In genomic region chr19:1074512-1075283, GRCh38 we compare ENCODE assay signal across 8 cellular contexts. TPM values are rescaled to one million over a fixed set of nuclear protein-coding genes. Genes with fewer than 3 reads are reported as not detected.
A peak's percentile ranks its signal among the peaks of the same experiment; 100 is the strongest.
DNase-seq lines count a peak whose midpoint lies in the region; FAIRE-seq and TF ChIP-seq lines count a peak whose summit lies in the region.

No MANE protein-coding gene starts in this region.

- peak overlapping the region; percentile 90 for H3K4me2 ChIP-seq in OCI-LY3 (ENCODE audit: low read length)

- peak overlapping the region; percentile 46 for H3K9ac ChIP-seq in OCI-LY3 (ENCODE audit: low read length)

- peak; percentile 84 for FAIRE-seq in GM12892 (lab: Jason Lieb, UNC)

- H3K9me3 ChIP-seq in OCI-LY3 (ENCODE audit: insufficient read depth, low read length) (no peaks in the 10 kb centered on the region), MG63 (no peaks in the 10 kb centered on the region)

- peaks cover 35% of the 10 kb centered on the region for H3K4me1 ChIP-seq in OCI-LY3 (ENCODE audit: low read length)

- no peak overlapping the region for H2AFZ ChIP-seq in OCI-LY3 (ENCODE audit: low read depth, low read length)

- H3K27ac ChIP-seq in OCI-LY3 (ENCODE audit: low read length), result no peak overlapping the region

- TF ChIP-seq POLR2A in GM12892 (IDR thresholded peaks at IDR 0.05; ENCODE audit: low read depth, low read length), result no peak

- no peak for TF ChIP-seq CTCF in OCI-LY3 (IDR thresholded peaks at IDR 0.05; ENCODE audit: low read depth, low read length)

- no peaks in the 10 kb centered on the region for H4K20me1 ChIP-seq in OCI-LY3 (ENCODE audit: insufficient read depth, low read length)

- H3K79me2 ChIP-seq in OCI-LY3 (ENCODE audit: low read length), result peaks cover 7% of the 10 kb centered on the region; the same call in 1 of the 2 replicates

- DNase-seq in GM12892 (ENCODE audit: insufficient read length) (peak; percentile 98), activated T-cell treated with anti-CD3 and anti-CD28 coated beads for 1 hour (ENCODE audit: low read depth) (peak; percentile 99), head of caudate nucleus (peak in 41 of 42 donors; percentile 23 to 82 (median 62)), MG63 (no peak), middle frontal gyrus (ENCODE audit: extremely low spot score, low spot score) (no peak)
- peak; percentile 86 for DNase-seq in Jurkat, Clone E6-1 (ENCODE audit: low read depth, low spot score)
- DNase-seq in stimulated activated CD4-positive, alpha-beta T cell treated with anti-CD3 and anti-CD28 coated beads, Interleukin-4, amount 100 ng/mL, for 24 hours, result peak; percentile 80

- H3K4me3 ChIP-seq in Jurkat, Clone E6-1 (ENCODE audit: low read length), result peak overlapping the region; percentile 47
- peak overlapping the region; percentile 70 for H3K4me3 ChIP-seq in OCI-LY3 (ENCODE audit: low read length)
- no peak overlapping the region for H3K4me3 ChIP-seq in MG63

- H3K36me3 ChIP-seq in OCI-LY3 (replicated peaks; ENCODE audit: low read depth, low read length), result peaks cover 27% of the 10 kb centered on the region
- H3K36me3 ChIP-seq in MG63, result no peaks in the 10 kb centered on the region

- H3K27me3 ChIP-seq in OCI-LY3 (ENCODE audit: low read depth, low read length), result no peaks in the 10 kb centered on the region
- no peaks in the 10 kb centered on the region for H3K27me3 ChIP-seq in MG63

- intact Hi-C loops in head of caudate nucleus (cut with DNase I), result no loop called here

RNA-seq across cellular contexts. Expression of gene ARHGAP45, which starts 7.7 kb away (rescaled TPM):
- polyA plus RNA-seq in GM12892 (2012; ENCODE audit: missing spikeins), result 45.5 TPM
- 81.3 TPM for polyA plus RNA-seq in Jurkat, Clone E6-1 (2012; ENCODE audit: insufficient read depth, insufficient read length)
- not detected in 2 replicates for total RNA-seq in MG63 (2014; rRNA removed; shearing (Covaris generic); ENCODE audit: low replicate concordance)

RNA-seq across cellular contexts. Expression of gene POLR2E, which starts 20.5 kb away (rescaled TPM):
- 87.9 TPM for polyA plus RNA-seq in GM12892 (2012; ENCODE audit: missing spikeins)
- polyA plus RNA-seq in Jurkat, Clone E6-1 (2012; ENCODE audit: insufficient read depth, insufficient read length), result 159 TPM
- 128 and 157 TPM in 2 replicates for total RNA-seq in MG63 (2014; rRNA removed; shearing (Covaris generic); ENCODE audit: low replicate concordance)

RNA-seq across cellular contexts. Expression of gene GPX4, which starts 29.1 kb away (rescaled TPM):
- polyA plus RNA-seq in GM12892 (2012; ENCODE audit: missing spikeins), result 359 TPM
- 394 TPM for polyA plus RNA-seq in Jurkat, Clone E6-1 (2012; ENCODE audit: insufficient read depth, insufficient read length)
- total RNA-seq in MG63 (2014; rRNA removed; shearing (Covaris generic); ENCODE audit: low replicate concordance), result 293 and 320 TPM in 2 replicates

RNA-seq across cellular contexts. Expression of gene ABCA7, which starts 34.8 kb away (rescaled TPM):
- polyA plus RNA-seq in GM12892 (2012; ENCODE audit: missing spikeins), result 6.9 TPM
- polyA plus RNA-seq in Jurkat, Clone E6-1 (2012; ENCODE audit: insufficient read depth, insufficient read length), result 34.4 TPM
- 0.26 and 4.3 TPM in 2 replicates for total RNA-seq in MG63 (2014; rRNA removed; shearing (Covaris generic); ENCODE audit: low replicate concordance)

RNA-seq across cellular contexts. Expression of gene CNN2, which starts 48.3 kb away (rescaled TPM):
- polyA plus RNA-seq in GM12892 (2012; ENCODE audit: missing spikeins), result 68.4 TPM
- 130 TPM for polyA plus RNA-seq in Jurkat, Clone E6-1 (2012; ENCODE audit: insufficient read depth, insufficient read length)
- 52.7 and 84.9 TPM in 2 replicates for total RNA-seq in MG63 (2014; rRNA removed; shearing (Covaris generic); ENCODE audit: low replicate concordance)

Comparison
In these comparisons a context has a peak if more than half of its experiments do, and no peak if none do; other contexts are left out.
1. DNase-seq: peak in GM12892 (single experiment), Jurkat, Clone E6-1 (single experiment), activated T-cell treated with anti-CD3 and anti-CD28 coated beads for 1 hour (single experiment), head of caudate nucleus (41 of 42) and stimulated activated CD4-positive, alpha-beta T cell treated with anti-CD3 and anti-CD28 coated beads, Interleukin-4, amount 100 ng/mL, for 24 hours (single experiment); none in MG63 (single experiment) and middle frontal gyrus (single experiment).